Comparison of ENCODE assay signal across 8 cellular contexts in the genomic region with DNA sequence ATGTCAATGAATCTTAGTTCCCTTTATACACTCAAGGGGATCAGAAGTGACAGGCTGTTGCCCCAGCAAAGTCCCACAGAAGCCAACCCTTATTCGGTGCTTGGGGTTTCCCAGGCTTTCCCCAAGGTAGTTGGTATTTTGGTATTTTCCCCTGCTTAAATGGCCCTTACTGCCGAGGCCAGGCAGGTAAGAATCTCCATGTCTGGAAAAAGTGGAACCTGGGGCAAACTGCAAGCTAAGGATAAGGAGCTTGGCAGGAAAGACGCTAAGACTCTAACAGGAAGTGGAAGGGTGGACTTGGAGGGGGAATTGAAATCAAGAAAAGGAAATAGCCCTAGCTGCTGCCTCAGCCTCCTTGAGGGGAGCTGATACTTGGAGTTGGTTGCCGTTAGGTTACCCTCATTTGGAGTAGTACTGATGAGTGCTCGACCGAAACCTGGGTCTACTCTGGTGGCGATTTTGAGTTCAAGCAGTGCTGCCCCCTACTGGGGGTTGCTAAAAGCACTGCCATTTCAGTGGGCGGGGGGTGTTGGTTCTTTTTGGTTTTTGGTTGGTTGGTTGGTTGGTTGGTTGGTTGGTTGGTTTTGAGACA. TPM values are rescaled to one million over a fixed set of nuclear protein-coding genes. Genes with fewer than 3 reads are reported as not detected.
DNase-seq lines count a peak whose midpoint lies in the region; ATAC-seq and TF ChIP-seq lines count a peak whose summit lies in the region.

No MANE protein-coding gene starts in this region.

- H3K9me2 ChIP-seq in DOHH2 (replicated peaks; ENCODE audit: control insufficient read depth, low read length): no peaks in the 10 kb centered on the region

- H3K27me3 Mint-ChIP-seq in natural killer cell treated with Interleukin-12 subunit alpha and Interleukin-12 subunit beta and Interleukin-15 and Interleukin-18, amount 100 ng/mL, for 72 hours: no peaks in the 10 kb centered on the region

- WGBS in thymus: 30% methylated on average over 8 of the region's 8 CpGs

- DNase-seq in HuH-7 (ENCODE audit: low spot score) (peak; percentile 63), colonic mucosa (no peak), NCI-H187 treated with DMSO at 0.1 percent for 48 hours (lab: John Stamatoyannopoulos, UW) (no peak)
- DNase-seq in activated CD4-positive, CD25-positive, alpha-beta regulatory T cell treated with anti-CD3 and anti-CD28 coated beads, Interleukin-2, amount 50 U/mL, for 72 hours: peak; percentile 73
- no peak for DNase-seq in natural killer cell treated with Interleukin-12 subunit alpha and Interleukin-12 subunit beta and Interleukin-15 and Interleukin-18, amount 100 ng/mL, for 72 hours (ENCODE audit: low spot score)

- no peaks in the 10 kb centered on the region for H4K20me1 ChIP-seq in DOHH2 (ENCODE audit: control insufficient read depth, insufficient read depth, low read depth, low read length)

- intact Hi-C loops in colonic mucosa (cut with DNase I): loop anchor here (5.0 kb wide), 1 partner anchor 70 kb away; no protein-coding TSS in a partner anchor

- no peak overlapping the region for H3K9ac ChIP-seq in colonic mucosa (ENCODE audit: low read depth in 2 of 2, low read length in 2 of 2)

- H3K4me1 ChIP-seq in DOHH2 (ENCODE audit: control insufficient read depth, low read length) (peaks cover 44% of the 10 kb centered on the region), colonic mucosa (peaks cover 7% of the 10 kb centered on the region), thymus (ENCODE audit: control insufficient read depth, insufficient read depth, low read length) (no peaks in the 10 kb centered on the region)

- ATAC-seq in GM21381 (IDR thresholded peaks at IDR 0.05; ENCODE audit: unreplicated experiment): peak; percentile 76
- peak; percentile 65 to 72 for ATAC-seq in natural killer cell treated with Interleukin-12 subunit alpha and Interleukin-12 subunit beta and Interleukin-15 and Interleukin-18, amount 100 ng/mL, for 72 hours

- H3K36me3 ChIP-seq in DOHH2 (ENCODE audit: control insufficient read depth, low read length): peaks cover 45% of the 10 kb centered on the region
- H3K36me3 ChIP-seq in colonic mucosa: peaks cover 25% of the 10 kb centered on the region
- peaks cover 36% of the 10 kb centered on the region for H3K36me3 ChIP-seq in thymus (ENCODE audit: control insufficient read depth, insufficient read depth)

- no peak overlapping the region; the same call in 1 of the 2 replicates for H3K4me2 ChIP-seq in DOHH2 (ENCODE audit: low read length)

- H3K4me3 Mint-ChIP-seq in natural killer cell treated with Interleukin-12 subunit alpha and Interleukin-12 subunit beta and Interleukin-15 and Interleukin-18, amount 100 ng/mL, for 72 hours: peak overlapping the region; percentile 66

- peak overlapping the region; percentile 72 for H3K27ac ChIP-seq in DOHH2 (ENCODE audit: low read depth, low read length)
- H3K27ac ChIP-seq in colonic mucosa: peak overlapping the region; percentile 11
- H3K27ac ChIP-seq in thymus (ENCODE audit: low read depth): peak overlapping the region; percentile 61

- peak overlapping the region; percentile 76 to 93 for H3K27ac Mint-ChIP-seq in natural killer cell treated with Interleukin-12 subunit alpha and Interleukin-12 subunit beta and Interleukin-15 and Interleukin-18, amount 100 ng/mL, for 72 hours

- H3K9me3 ChIP-seq in DOHH2 (ENCODE audit: control insufficient read depth, insufficient read depth, low read length): no peaks in the 10 kb centered on the region
- H3K9me3 ChIP-seq in colonic mucosa: no peaks in the 10 kb centered on the region
- no peaks in the 10 kb centered on the region for H3K9me3 ChIP-seq in thymus (ENCODE audit: control insufficient read depth)

- peaks cover 49% of the 10 kb centered on the region for H3F3A ChIP-seq in DOHH2 (ENCODE audit: control insufficient read depth, insufficient read depth)

- peaks cover 22% of the 10 kb centered on the region for H3K36me3 Mint-ChIP-seq in natural killer cell treated with Interleukin-12 subunit alpha and Interleukin-12 subunit beta and Interleukin-15 and Interleukin-18, amount 100 ng/mL, for 72 hours

- no peaks in the 10 kb centered on the region for H3K79me2 ChIP-seq in DOHH2 (ENCODE audit: control insufficient read depth, low read length)

- no peaks in the 10 kb centered on the region for H3K27me3 ChIP-seq in DOHH2 (ENCODE audit: control insufficient read depth, low read length)
- H3K27me3 ChIP-seq in colonic mucosa: no peaks in the 10 kb centered on the region
- H3K27me3 ChIP-seq in thymus (ENCODE audit: control insufficient read depth, insufficient read depth): no peaks in the 10 kb centered on the region

- H3K9me3 Mint-ChIP-seq in natural killer cell treated with Interleukin-12 subunit alpha and Interleukin-12 subunit beta and Interleukin-15 and Interleukin-18, amount 100 ng/mL, for 72 hours: no peaks in the 10 kb centered on the region

- TF ChIP-seq CTCF in DOHH2 (IDR thresholded peaks at IDR 0.05; ENCODE audit: low read depth, low read length, poor library complexity, severe bottlenecking) (peak; percentile 87), colonic mucosa (IDR thresholded peaks at IDR 0.05) (no peak)

- no peak overlapping the region for H3K4me3 ChIP-seq in DOHH2 (ENCODE audit: low read length)
- H3K4me3 ChIP-seq in colonic mucosa: no peak overlapping the region
- H3K4me3 ChIP-seq in thymus (ENCODE audit: low read length): no peak overlapping the region

- peaks cover 22 to 30% of the 10 kb centered on the region in 2 donors for H3K4me1 Mint-ChIP-seq in natural killer cell treated with Interleukin-12 subunit alpha and Interleukin-12 subunit beta and Interleukin-15 and Interleukin-18, amount 100 ng/mL, for 72 hours (ENCODE audit: low read depth in 2 of 2)

RNA-seq across cellular contexts. Expression of gene GPBAR1, which starts 3.3 kb away (rescaled TPM):
- total RNA-seq in colonic mucosa: 1 to 10 TPM; 1.1 to 1.3 TPM
- total RNA-seq in natural killer cell treated with Interleukin-12 subunit alpha and Interleukin-12 subunit beta and Interleukin-15 and Interleukin-18, amount 100 ng/mL, for 72 hours: 1 to 10 TPM; 2.6 to 3.0 TPM
- polyA plus RNA-seq in thymus: 1.0 TPM

RNA-seq across cellular contexts. Expression of gene AAMP, which starts 12.5 kb away (rescaled TPM):
- 100 to 1,000 TPM in 1 of 2 donors, 10 to 100 TPM in 1; 96.1 to 137 TPM for total RNA-seq in colonic mucosa
- total RNA-seq in natural killer cell treated with Interleukin-12 subunit alpha and Interleukin-12 subunit beta and Interleukin-15 and Interleukin-18, amount 100 ng/mL, for 72 hours: 100 to 1,000 TPM in 1 of 2 donors, 10 to 100 TPM in 1; 75.6 to 104 TPM
- 67.2 TPM for polyA plus RNA-seq in thymus

RNA-seq across cellular contexts. Expression of gene PNKD, which starts 12.8 kb away (rescaled TPM):
- 100 to 1,000 TPM; 109 to 136 TPM for total RNA-seq in colonic mucosa
- 10 to 100 TPM; 20.6 to 22.0 TPM for total RNA-seq in natural killer cell treated with Interleukin-12 subunit alpha and Interleukin-12 subunit beta and Interleukin-15 and Interleukin-18, amount 100 ng/mL, for 72 hours
- polyA plus RNA-seq in thymus: 76.1 TPM

RNA-seq across cellular contexts. Expression of gene TMBIM1, which starts 34.8 kb away (rescaled TPM):
- 100 to 1,000 TPM; 273 to 375 TPM for total RNA-seq in colonic mucosa
- 10 to 100 TPM; 42.8 to 79.0 TPM for total RNA-seq in natural killer cell treated with Interleukin-12 subunit alpha and Interleukin-12 subunit beta and Interleukin-15 and Interleukin-18, amount 100 ng/mL, for 72 hours
- 56.2 TPM for polyA plus RNA-seq in thymus

RNA-seq across cellular contexts. Expression of gene ARPC2, which starts 40.5 kb away (rescaled TPM):
- total RNA-seq in colonic mucosa: 100 to 1,000 TPM; 282 to 346 TPM
- 100 to 1,000 TPM; 509 to 675 TPM for total RNA-seq in natural killer cell treated with Interleukin-12 subunit alpha and Interleukin-12 subunit beta and Interleukin-15 and Interleukin-18, amount 100 ng/mL, for 72 hours
- polyA plus RNA-seq in thymus: 292 TPM

Comparison
In these comparisons a context has a peak if more than half of its experiments do, and no peak if none do; other contexts are left out.
1. H3K27ac ChIP-seq: peak in every context shown above with its lines; median percentile 72 in DOHH2; 61 in thymus; 11 in colonic mucosa.
2. DNase-seq: peak in HuH-7 (single experiment) and activated CD4-positive, CD25-positive, alpha-beta regulatory T cell treated with anti-CD3 and anti-CD28 coated beads, Interleukin-2, amount 50 U/mL, for 72 hours (single experiment); none in colonic mucosa (single experiment), natural killer cell treated with Interleukin-12 subunit alpha and Interleukin-12 subunit beta and Interleukin-15 and Interleukin-18, amount 100 ng/mL, for 72 hours (single experiment) and NCI-H187 treated with DMSO at 0.1 percent for 48 hours (single experiment).
3. RNA of gene PNKD, which starts 12.8 kb away (total RNA-seq): 109 to 136 TPM in colonic mucosa; 20.6 to 22.0 TPM in natural killer cell treated with Interleukin-12 subunit alpha and Interleukin-12 subunit beta and Interleukin-15 and Interleukin-18, amount 100 ng/mL, for 72 hours; every median in the first group is over 4 times any median in the second.